Comparison of ENCODE assay signal across 8 cellular contexts in genomic region chr1:241703739-241704138, GRCh38. TPM values are rescaled to one million over a fixed set of nuclear protein-coding genes. Genes with fewer than 3 reads are reported as not detected.
"Had no signal": no experiment of that assay in that cellular context is flagged by ENCODE, and none has a peak within 500 bp of the region (broad histone marks: within the 10 kb centered on the region; RNA-seq: fewer than 3 reads in every experiment).

No MANE protein-coding gene starts in this region.

RNA-seq across cellular contexts. Expression of gene WDR64, which starts 51.7 kb away (rescaled TPM):
- total RNA-seq: M059J, NCI-H460, OCI-LY7, PC-3, Peyer's patch, Right ventricle myocardium inferior, SJCRH30, SK-MEL-5 had no signal
